25 cellular contexts compared by ENCODE assay signal in the genomic region with DNA sequence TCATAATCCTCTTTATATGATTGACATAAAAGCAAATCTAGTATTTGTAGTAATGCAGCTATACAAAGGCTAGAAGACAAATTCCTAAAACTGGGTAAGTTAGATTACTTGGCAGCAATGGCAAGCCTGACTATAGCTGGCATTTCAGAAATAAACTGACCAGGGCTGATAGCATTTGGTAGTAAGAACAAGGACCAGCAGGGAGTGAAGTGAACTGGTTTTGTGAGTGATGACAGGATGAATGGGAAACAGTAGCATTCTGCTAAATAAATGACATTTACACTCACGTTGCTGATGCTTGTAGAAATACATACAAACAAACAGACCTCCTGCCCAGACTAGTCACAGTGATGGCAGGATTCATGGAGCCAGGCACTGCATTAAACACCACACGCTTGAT. TPM values are rescaled to one million over a fixed set of nuclear protein-coding genes. Genes with fewer than 3 reads are reported as not detected.
A peak's percentile ranks its signal among the peaks of the same experiment; 100 is the strongest.
DNase-seq lines count a peak whose midpoint lies in the region; ATAC-seq, FAIRE-seq and TF ChIP-seq lines count a peak whose summit lies in the region.
"Had no signal": no experiment of that assay in that cellular context is flagged by ENCODE, and none has a peak within 500 bp of the region (broad histone marks: within the 10 kb centered on the region; RNA-seq: fewer than 3 reads in every experiment).

No MANE protein-coding gene starts in this region.

- DNase-seq in cardiac muscle cell (ENCODE audit: low read depth in 1 of 2, low spot score in 1 of 2): peak; percentile 2 to 70
- no peak for DNase-seq in cardiac septum (ENCODE audit: low spot score)
- no peak for DNase-seq in bronchial epithelial cell (ENCODE audit: low read depth)
- DNase-seq in mesendoderm: peak; percentile 11
- no peak for DNase-seq in KBM-7
- DNase-seq in ureter (ENCODE audit: low spot score): no peak
- DNase-seq: AML-193; C1 segment of cervical spinal cord; CD8-positive, alpha-beta T cell; DMS153; GDM1; GOT3; KG1; NCI-H1092 treated with DMSO at 0.1 percent for 48 hours; NCI-H1436 treated with DMSO at 0.1 percent for 48 hours; NCI-H1930; NCI-H226; NCI-H510A treated with DMSO at 0.1 percent for 48 hours; NCI-H774; NK-92 treated with Interleukin-12 subunit alpha and Interleukin-12 subunit beta, amount 100 ng/mL, for 24 hours; SIG-M5 had no signal

- intact Hi-C loops in cardiac septum (cut with DNase I): no loop called here

- no peak overlapping the region for H3K4ac ChIP-seq in mesendoderm (ENCODE audit: low read depth, low read length)

- in situ Hi-C loops in KBM-7 (cut with MboI; ENCODE audit: low pct_unique_long_range_greater_than_20kb, low sequenced_read_pairs): no loop called here

- H3K4me2 ChIP-seq in mesendoderm (ENCODE audit: low read length): no peak overlapping the region

- H3K36me3 ChIP-seq in cardiac muscle cell: no peaks in the 10 kb centered on the region
- no peaks in the 10 kb centered on the region for H3K36me3 ChIP-seq in bronchial epithelial cell (ENCODE audit: control insufficient read depth, insufficient read depth, low read length)
- no peaks in the 10 kb centered on the region for H3K36me3 ChIP-seq in mesendoderm (ENCODE audit: control insufficient read depth, insufficient read depth, low read length)

- FAIRE-seq in bronchial epithelial cell (lab: Jason Lieb, UNC): peak; percentile 32
- FAIRE-seq: GM19239 had no signal

- H3K27me3 ChIP-seq in cardiac muscle cell: no peaks in the 10 kb centered on the region
- no peaks in the 10 kb centered on the region for H3K27me3 ChIP-seq in bronchial epithelial cell (ENCODE audit: control insufficient read depth, insufficient read depth, low read length)
- no peaks in the 10 kb centered on the region for H3K27me3 ChIP-seq in mesendoderm (ENCODE audit: insufficient read depth, low read length, poor library complexity)

- H3K4me1 ChIP-seq in cardiac muscle cell (ENCODE audit: low read depth) (peaks cover 10% of the 10 kb centered on the region), mesendoderm (ENCODE audit: control insufficient read depth, low read depth, low read length) (peaks cover 9% of the 10 kb centered on the region)

- no peaks in the 10 kb centered on the region for H3K79me1 ChIP-seq in mesendoderm (ENCODE audit: low read length)

- H3K23ac ChIP-seq in mesendoderm (ENCODE audit: low read length): no peak overlapping the region

- no peak overlapping the region for H4K5ac ChIP-seq in mesendoderm (ENCODE audit: low read length)

- no peak for ATAC-seq in HG02798 (IDR thresholded peaks at IDR 0.05; ENCODE audit: poor library complexity, unreplicated experiment)
- ATAC-seq: CD8-positive, alpha-beta T cell; Panc1; SK-N-SH treated with all-trans-retinoic acid at 6 μM for 48 hours had no signal

- H2BK5ac ChIP-seq in mesendoderm (ENCODE audit: low read length): no peak overlapping the region

- H3K18ac ChIP-seq in mesendoderm (ENCODE audit: low read length): no peak overlapping the region

- H3K4me3 ChIP-seq in cardiac muscle cell: no peak overlapping the region
- no peak overlapping the region for H3K4me3 ChIP-seq in bronchial epithelial cell (ENCODE audit: low read depth, low read length)
- H3K4me3 ChIP-seq in mesendoderm (ENCODE audit: low read length): no peak overlapping the region

- no peaks in the 10 kb centered on the region for H3K9me3 ChIP-seq in cardiac muscle cell (ENCODE audit: low read depth)

- H2AK5ac ChIP-seq in mesendoderm (ENCODE audit: low read length): no peak overlapping the region

- no peak for TF ChIP-seq CTCF in cardiac muscle cell (IDR thresholded peaks at IDR 0.05; ENCODE audit: low read depth, low read length)
- no peak for TF ChIP-seq CTCF in bronchial epithelial cell (IDR thresholded peaks at IDR 0.05; ENCODE audit: insufficient read depth, low read length, severe bottlenecking)

- H2BK15ac ChIP-seq in mesendoderm (replicated peaks; ENCODE audit: low read depth): no peak overlapping the region

- WGBS in mesendoderm (ENCODE audit: extremely low coverage, insufficient coverage, low lambda C conversion rate): no CpG with 5 or more reads among the region's 2 CpGs

- H4K8ac ChIP-seq in mesendoderm (ENCODE audit: low read depth, low read length): no peak overlapping the region

- H2BK120ac ChIP-seq in mesendoderm (ENCODE audit: low read depth, low read length): no peak overlapping the region

- no peak overlapping the region for H3K9ac ChIP-seq in mesendoderm (ENCODE audit: low read length)

- no peak overlapping the region for H3K27ac ChIP-seq in cardiac muscle cell
- no peak overlapping the region for H3K27ac ChIP-seq in mesendoderm (ENCODE audit: low read depth, low read length)

- H3K79me2 ChIP-seq in mesendoderm (ENCODE audit: control insufficient read depth, insufficient read depth, low read length): no peaks in the 10 kb centered on the region

- H3K56ac ChIP-seq in mesendoderm (ENCODE audit: low read length): no peak overlapping the region

RNA-seq across cellular contexts. Expression of a gene that starts 31.5 kb away (rescaled TPM):
- total RNA-seq in cardiac muscle cell: not detected in 2 replicates
- polyA plus RNA-seq in cardiac muscle cell: not detected in 2 replicates
- total RNA-seq in cardiac septum: not detected
- not detected in 2 replicates for total RNA-seq in bronchial epithelial cell
- polyA plus RNA-seq in mesendoderm (2013, experiment 1 of 2): 0.39 TPM
- polyA plus RNA-seq in mesendoderm (2013, experiment 2 of 2): 0.15 TPM
- total RNA-seq in ureter: 0.49 TPM

Comparison
In these comparisons a context has a peak if more than half of its experiments do, and no peak if none do; other contexts are left out.
1. DNase-seq: peak in cardiac muscle cell (2 of 2) and mesendoderm (single experiment); none in cardiac septum (single experiment), bronchial epithelial cell (single experiment), KBM-7 (single experiment) and ureter (single experiment).